Comparison of ENCODE assay signal across 24 cellular contexts in the genomic region with DNA sequence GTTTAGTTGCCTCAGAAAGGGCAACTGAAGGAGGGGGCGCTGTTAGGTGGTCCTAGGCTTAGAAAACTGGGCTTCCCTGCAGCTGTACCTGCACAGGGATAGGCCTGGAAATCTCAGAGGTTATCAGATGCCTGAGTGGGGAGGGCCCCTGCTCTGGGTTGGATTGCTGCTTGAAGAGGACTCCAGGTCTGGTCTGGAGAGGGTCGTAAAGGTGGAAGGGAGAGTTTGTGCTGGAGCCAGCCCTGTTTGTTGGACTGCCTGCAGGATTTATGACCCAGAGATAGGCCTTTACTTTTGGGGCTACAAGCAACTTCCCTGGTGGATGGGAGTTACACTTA.
DNase-seq lines count a peak whose midpoint lies in the region; TF ChIP-seq lines count a peak whose summit lies in the region.
"Had no signal": no experiment of that assay in that cellular context is flagged by ENCODE, and none has a peak within 500 bp of the region (broad histone marks: within the 10 kb centered on the region; RNA-seq: fewer than 3 reads in every experiment).

No MANE protein-coding gene starts in this region.

- no peak overlapping the region for H2AFZ ChIP-seq in neural cell (ENCODE audit: low read depth, low read length)
- H2AFZ ChIP-seq: GM23338 had no signal

- no peak for TF ChIP-seq RAD21 in neural cell (conservative IDR thresholded peaks at IDR 0.05)

- H3K27me3 Mint-ChIP-seq in endodermal cell (ENCODE audit: insufficient read depth) (no peaks in the 10 kb centered on the region), HFFc6 (ENCODE audit: insufficient read depth) (no peaks in the 10 kb centered on the region)
- H3K27me3 Mint-ChIP-seq: CD4-positive, alpha-beta T cell had no signal

- H3K9me2 ChIP-seq in neural cell (ENCODE audit: insufficient read depth, low read length), result no peaks in the 10 kb centered on the region

- no peaks in the 10 kb centered on the region for H3K36me3 ChIP-seq in endodermal cell (ENCODE audit: control insufficient read depth, insufficient read depth, low read length)
- no peaks in the 10 kb centered on the region for H3K36me3 ChIP-seq in neural cell (ENCODE audit: insufficient read depth, low read length)
- H3K36me3 ChIP-seq: BLaER1, HAP-1 had no signal

- peaks cover 9% of the 10 kb centered on the region for H3K4me1 ChIP-seq in endodermal cell (ENCODE audit: control insufficient read depth, insufficient read depth, low read length)
- H3K4me1 ChIP-seq: BLaER1, HAP-1 had no signal

- H3K4me3 ChIP-seq in endodermal cell (ENCODE audit: low read length), result no peak overlapping the region
- no peak overlapping the region for H3K4me3 ChIP-seq in neural cell (ENCODE audit: low read length)
- H3K4me3 ChIP-seq: BLaER1, GM23338, HAP-1 had no signal

- H3K27me3 ChIP-seq in endodermal cell (ENCODE audit: control insufficient read depth, insufficient read depth, low read length, poor library complexity, severe bottlenecking), result no peaks in the 10 kb centered on the region
- no peaks in the 10 kb centered on the region for H3K27me3 ChIP-seq in neural cell (ENCODE audit: insufficient read depth, low read depth, low read length)
- H3K27me3 ChIP-seq: BLaER1 had no signal

- H3K4me3 Mint-ChIP-seq in endodermal cell (no peak overlapping the region), HFFc6 (no peak overlapping the region)
- H3K4me3 Mint-ChIP-seq: CD4-positive, alpha-beta T cell; GM23338 had no signal

- no peaks in the 10 kb centered on the region for H3K79me2 ChIP-seq in neural cell (replicated peaks; ENCODE audit: insufficient read depth, low read length)

- no peaks in the 10 kb centered on the region for H3K9me3 Mint-ChIP-seq in endodermal cell
- peaks cover 55% of the 10 kb centered on the region for H3K9me3 Mint-ChIP-seq in HFFc6
- H3K9me3 Mint-ChIP-seq: CD4-positive, alpha-beta T cell had no signal

- H3K9me3 ChIP-seq in endodermal cell (ENCODE audit: control insufficient read depth, low read length) (no peaks in the 10 kb centered on the region), neural cell (ENCODE audit: low read length) (no peaks in the 10 kb centered on the region)
- H3K9me3 ChIP-seq: BLaER1, HAP-1 had no signal

- H3K27ac ChIP-seq in endodermal cell (ENCODE audit: low read depth, low read length) (no peak overlapping the region), neural cell (ENCODE audit: low read length) (peak overlapping the region; percentile 19)
- H3K27ac ChIP-seq: 22Rv1, BLaER1 had no signal

- H3K36me3 Mint-ChIP-seq in endodermal cell (ENCODE audit: low read depth) (no peaks in the 10 kb centered on the region), HFFc6 (ENCODE audit: low read depth) (no peaks in the 10 kb centered on the region)

- no peaks in the 10 kb centered on the region for H4K20me1 ChIP-seq in neural cell (ENCODE audit: insufficient read depth)
- H4K20me1 ChIP-seq: BLaER1 had no signal

- H3K4me2 ChIP-seq in neural cell (ENCODE audit: low read length), result no peak overlapping the region
- H3K4me2 ChIP-seq: BLaER1, GM23338 had no signal

- H3K9ac ChIP-seq in endodermal cell (ENCODE audit: extremely low read depth, low read length, poor library complexity, severe bottlenecking) (no peak overlapping the region), neural cell (ENCODE audit: low read length) (no peak overlapping the region)
- H3K9ac ChIP-seq: BLaER1 had no signal

- H3K27ac Mint-ChIP-seq in endodermal cell (peak overlapping the region; percentile 11), HFFc6 (no peak overlapping the region)
- H3K27ac Mint-ChIP-seq: CD4-positive, alpha-beta T cell; GM23338 had no signal

- no peaks in the 10 kb centered on the region for H3F3A ChIP-seq in neural cell (ENCODE audit: insufficient read depth, low read length, poor library complexity, severe bottlenecking)

- TF ChIP-seq EP300 in neural cell (conservative IDR thresholded peaks at IDR 0.05; ENCODE audit: poor library complexity, severe bottlenecking), result no peak

- DNase-seq in DMS79 treated with DMSO at 0.1 percent for 48 hours (lab: John Stamatoyannopoulos, UW), result peak; percentile 1
- DNase-seq in DMS79 (lab: John Stamatoyannopoulos, UW), result no peak
- peak; percentile 41 for DNase-seq in endodermal cell
- peak; percentile 25 for DNase-seq in ureter (ENCODE audit: low spot score)
- DNase-seq in OCI-M1 (lab: John Stamatoyannopoulos, UW), result no peak
- DNase-seq in stimulated activated CD4-positive, alpha-beta T cell treated with anti-CD3 and anti-CD28 coated beads, Interleukin-1b, Interleukin-23, amount 100 ng/mL, for 48 hours, result no peak
- no peak for DNase-seq in HFFc6
- DNase-seq: ACHN; CD4-positive, alpha-beta T cell; COR-L47; DMS 273 treated with DMSO at 0.1 percent for 48 hours; KG1; NCI-H1105; NCI-H146; NCI-H2029; NCI-H226; NCI-H510A treated with DMSO at 0.1 percent for 48 hours; NCI-H774; NK-92 treated with Interleukin-12 subunit alpha and Interleukin-12 subunit beta, amount 100 ng/mL, for 24 hours had no signal

- TF ChIP-seq CTCF in endodermal cell (conservative IDR thresholded peaks at IDR 0.05), result no peak
- no peak for TF ChIP-seq CTCF in neural cell (IDR thresholded peaks at IDR 0.05; ENCODE audit: poor library complexity, severe bottlenecking)
- no peak for TF ChIP-seq CTCF in HFFc6 (IDR thresholded peaks at IDR 0.05)

- WGBS in endodermal cell (ENCODE audit: insufficient coverage in 1 of 2, insufficient read length in 1 of 2), 2 experiments, result 86 to 93% methylated on average over 2 of the region's 2 CpGs

- H3K4me1 Mint-ChIP-seq in endodermal cell, result peaks cover 35% of the 10 kb centered on the region
- H3K4me1 Mint-ChIP-seq in HFFc6 (ENCODE audit: low read depth), result no peaks in the 10 kb centered on the region
- H3K4me1 Mint-ChIP-seq: GM23338 had no signal

TF ChIP-seq in neural cell, 6 proteins besides CTCF, POLR2A, EP300 and RAD21:
- TF ChIP-seq TAF1 (IDR thresholded peaks at IDR 0.05; ENCODE audit: low read depth) (no peak), POLR2AphosphoS5 (IDR thresholded peaks at IDR 0.05) (no peak), REST (IDR thresholded peaks at IDR 0.05; ENCODE audit: borderline replicate concordance) (no peak), EZH2 (IDR thresholded peaks at IDR 0.05; ENCODE audit: borderline replicate concordance, insufficient read depth, low read length, poor library complexity, severe bottlenecking) (no peak), MXI1 (conservative IDR thresholded peaks at IDR 0.05; ENCODE audit: poor library complexity, severe bottlenecking) (no peak), SMC3 (conservative IDR thresholded peaks at IDR 0.05; ENCODE audit: poor library complexity) (no peak)
TF ChIP-seq in neural cell: peak in this region for 0.

Comparison
In these comparisons a context has a peak if more than half of its experiments do, and no peak if none do; other contexts are left out.
1. DNase-seq: peak in DMS79 treated with DMSO at 0.1 percent for 48 hours (single experiment), endodermal cell (single experiment) and ureter (single experiment); none in DMS79 (single experiment), OCI-M1 (single experiment), stimulated activated CD4-positive, alpha-beta T cell treated with anti-CD3 and anti-CD28 coated beads, Interleukin-1b, Interleukin-23, amount 100 ng/mL, for 48 hours (single experiment) and HFFc6 (single experiment).